20 cellular contexts compared by ENCODE assay signal in genomic region chr13:42279080-42279479, GRCh38. TPM values are rescaled to one million over a fixed set of nuclear protein-coding genes. Genes with fewer than 3 reads are reported as not detected.
DNase-seq lines count a peak whose midpoint lies in the region; ATAC-seq and TF ChIP-seq lines count a peak whose summit lies in the region.
"Had no signal": no experiment of that assay in that cellular context is flagged by ENCODE, and none has a peak within 500 bp of the region (broad histone marks: within the 10 kb centered on the region; RNA-seq: fewer than 3 reads in every experiment).

No MANE protein-coding gene starts in this region.

- TF ChIP-seq CTCF in stomach (IDR thresholded peaks at IDR 0.05): no peak

- no peaks in the 10 kb centered on the region for H3K36me3 ChIP-seq in stomach
- H3K36me3 ChIP-seq: adrenal gland, HAP-1, tibial artery had no signal

- peaks cover 36% of the 10 kb centered on the region for H3K36me3 Mint-ChIP-seq in activated naive CD8-positive, alpha-beta T cell treated with anti-CD3 and anti-CD28 coated beads for 36 hours

- intact Hi-C loops in stomach (cut with DNase I; ENCODE audit: low total_unique reads) (no loop called here), left colon (cut with DNase I, micrococcal nuclease) (no loop called here)

- in situ Hi-C loops in KBM-7 (cut with MboI; ENCODE audit: low pct_unique_long_range_greater_than_20kb, low sequenced_read_pairs): no loop called here

- peaks cover 11 to 75% (median 41%) of the 10 kb centered on the region in 4 donors for H3K4me1 ChIP-seq in stomach

- no peak overlapping the region for H3K4me3 Mint-ChIP-seq in activated naive CD8-positive, alpha-beta T cell treated with anti-CD3 and anti-CD28 coated beads for 36 hours
- H3K4me3 Mint-ChIP-seq: neural crest cell had no signal

- no peak for TF ChIP-seq POLR2A in stomach (IDR thresholded peaks at IDR 0.05)

- H3K27me3 ChIP-seq in stomach: no peaks in the 10 kb centered on the region
- H3K27me3 ChIP-seq: adrenal gland, hepatocyte, tibial artery had no signal

- 74 to 84% (median 81%) methylated on average over 6 of the region's 6 CpGs for WGBS in stomach, 5 donors

- no peaks in the 10 kb centered on the region for H3K27me3 Mint-ChIP-seq in activated naive CD8-positive, alpha-beta T cell treated with anti-CD3 and anti-CD28 coated beads for 36 hours

- peaks cover 49% of the 10 kb centered on the region for H3K4me1 Mint-ChIP-seq in activated naive CD8-positive, alpha-beta T cell treated with anti-CD3 and anti-CD28 coated beads for 36 hours

- H3K9me3 Mint-ChIP-seq in activated naive CD8-positive, alpha-beta T cell treated with anti-CD3 and anti-CD28 coated beads for 36 hours: peaks cover 2% of the 10 kb centered on the region
- H3K9me3 Mint-ChIP-seq: neural crest cell had no signal

- no peaks in the 10 kb centered on the region for H3K9me3 ChIP-seq in stomach
- H3K9me3 ChIP-seq: adrenal gland, HAP-1, tibial artery had no signal

- DNase-seq in stimulated activated CD4-positive, alpha-beta T cell treated with anti-CD3 and anti-CD28 coated beads, Interleukin-15, amount 100 ng/mL, for 24 hours: peak; percentile 20
- no peak for DNase-seq in stimulated activated CD4-positive, alpha-beta T cell treated with anti-CD3 and anti-CD28 coated beads, Interleukin-2, amount 100 ng/mL, for 48 hours
- DNase-seq in KBM-7: peak; percentile 69
- peak; percentile 11 for DNase-seq in activated naive CD8-positive, alpha-beta T cell treated with anti-CD3 and anti-CD28 coated beads for 36 hours
- peak; percentile 19 for DNase-seq in stimulated activated naive CD4-positive, alpha-beta T cell treated with Interleukin-2 at 50 U/mL for 16 hours (lab: John Stamatoyannopoulos, UW)
- DNase-seq in stomach: no peak
- DNase-seq in left colon: no peak
- DNase-seq in activated effector memory CD4-positive, alpha-beta T cell treated with Interleukin-2 at 50 U/mL for 16 hours: no peak
- DNase-seq: adrenal gland; DMS 273 treated with DMSO at 0.1 percent for 48 hours; effector memory CD4-positive, alpha-beta T cell; kidney; mesenchymal stem cell; NCI-H2081; NCI-H510A treated with DMSO at 0.1 percent for 48 hours; tibial artery had no signal

- no peak overlapping the region for H3K27ac ChIP-seq in stomach
- H3K27ac ChIP-seq: adrenal gland, hepatocyte, SK-N-MC, tibial artery had no signal

- H3K4me3 ChIP-seq in stomach: no peak overlapping the region
- H3K4me3 ChIP-seq: adrenal gland, HAP-1, hepatocyte, SK-N-MC, tibial artery had no signal

- H3K27ac Mint-ChIP-seq in activated naive CD8-positive, alpha-beta T cell treated with anti-CD3 and anti-CD28 coated beads for 36 hours: no peak overlapping the region

- ATAC-seq in left colon: no peak

- no peak for TF ChIP-seq EP300 in stomach (IDR thresholded peaks at IDR 0.05)

RNA-seq across cellular contexts. Expression of gene AKAP11, which starts 7.1 kb away (rescaled TPM):
- 10 to 100 TPM; 37.7 to 38.0 TPM for total RNA-seq in activated naive CD8-positive, alpha-beta T cell treated with anti-CD3 and anti-CD28 coated beads for 36 hours
- total RNA-seq in stomach: 10 to 100 TPM; 13.4 to 58.0 (median 30.0) TPM
- 1 to 10 TPM; 2.8 to 6.1 (median 4.8) TPM for polyA plus RNA-seq in stomach
- total RNA-seq in left colon: 10 to 100 TPM; 20.7 to 26.9 TPM

Comparison
In these comparisons a context has a peak if more than half of its experiments do, and no peak if none do; other contexts are left out.
1. DNase-seq: peak in stimulated activated CD4-positive, alpha-beta T cell treated with anti-CD3 and anti-CD28 coated beads, Interleukin-15, amount 100 ng/mL, for 24 hours (single experiment), KBM-7 (single experiment), activated naive CD8-positive, alpha-beta T cell treated with anti-CD3 and anti-CD28 coated beads for 36 hours (single experiment) and stimulated activated naive CD4-positive, alpha-beta T cell treated with Interleukin-2 at 50 U/mL for 16 hours (single experiment); none in stimulated activated CD4-positive, alpha-beta T cell treated with anti-CD3 and anti-CD28 coated beads, Interleukin-2, amount 100 ng/mL, for 48 hours (0 of 2), stomach (single experiment), left colon (0 of 2) and activated effector memory CD4-positive, alpha-beta T cell treated with Interleukin-2 at 50 U/mL for 16 hours (single experiment).